23 cellular contexts compared by ENCODE assay signal in the genomic region with DNA sequence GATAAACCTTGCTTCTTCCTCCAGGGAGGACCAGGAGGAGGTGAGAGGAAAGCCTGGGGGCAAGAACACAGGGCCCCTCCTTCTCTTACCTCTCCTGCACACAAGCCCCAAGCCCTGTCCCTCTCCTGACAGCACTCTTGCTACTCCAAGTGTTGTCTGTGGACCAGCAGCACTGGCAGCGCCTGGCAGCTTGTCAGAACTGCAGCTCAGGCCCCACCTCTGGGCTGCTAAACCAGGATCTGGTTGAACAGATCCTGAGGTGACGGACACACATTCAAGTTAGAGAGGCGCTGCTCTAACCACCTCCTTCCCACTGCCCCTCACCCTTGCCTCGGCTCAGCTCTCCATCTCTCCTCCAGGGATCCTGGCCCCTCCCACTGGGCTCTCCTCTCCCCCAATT. TPM values are rescaled to one million over a fixed set of nuclear protein-coding genes. Genes with fewer than 3 reads are reported as not detected.
"Had no signal": no experiment of that assay in that cellular context is flagged by ENCODE, and none has a peak within 500 bp of the region (broad histone marks: within the 10 kb centered on the region; RNA-seq: fewer than 3 reads in every experiment).

No MANE protein-coding gene starts in this region.

- ATAC-seq: natural killer cell, right lobe of liver had no signal

- H3K36me3 Mint-ChIP-seq: immature natural killer cell, naive B cell, natural killer cell, type B pancreatic cell had no signal

- H3K4me1 Mint-ChIP-seq: immature natural killer cell, mesothelial cell of epicardium, natural killer cell had no signal

- H3K27ac Mint-ChIP-seq: immature natural killer cell; mesothelial cell of epicardium; natural killer cell; stimulated activated naive CD8-positive, alpha-beta T cell treated with anti-CD3 and anti-CD28 coated beads, Interleukin-15, Interleukin-2, amounts not matched to agents 100 ng/mL and 50 ng/mL, for 24 hours; type B pancreatic cell had no signal

- H3K4me3 Mint-ChIP-seq: immature natural killer cell; mesothelial cell of epicardium; natural killer cell; stimulated activated naive CD8-positive, alpha-beta T cell treated with anti-CD3 and anti-CD28 coated beads, Interleukin-15, Interleukin-2, amounts not matched to agents 100 ng/mL and 50 ng/mL, for 24 hours; type B pancreatic cell had no signal

- H3K27me3 Mint-ChIP-seq: type B pancreatic cell had no signal

- DNase-seq: hypothalamus; immature natural killer cell; kidney; left ventricle myocardium inferior; mesendoderm; naive B cell; natural killer cell; occipital lobe; right lobe of liver; stimulated activated CD4-positive, alpha-beta T cell treated with anti-CD3 and anti-CD28 coated beads, Interleukin-1b, Interleukin-23, amount 100 ng/mL, for 48 hours; stimulated activated CD4-positive, alpha-beta T cell treated with anti-CD3 and anti-CD28 coated beads, Interleukin-2, amount 100 ng/mL, for 48 hours; stimulated activated CD4-positive, alpha-beta T cell treated with anti-CD3 and anti-CD28 coated beads, Interleukin-4, amount 100 ng/mL, for 4 hours; stimulated activated naive CD4-positive, alpha-beta T cell; uterus had no signal

- H3K27ac ChIP-seq: heart left ventricle, left ventricle myocardium inferior, neutrophil, parathyroid adenoma, right atrium auricular region, right lobe of liver, tibial nerve, uterus had no signal

- H3K9me3 Mint-ChIP-seq: mesothelial cell of epicardium; naive B cell; natural killer cell; stimulated activated naive CD8-positive, alpha-beta T cell treated with anti-CD3 and anti-CD28 coated beads, Interleukin-15, Interleukin-2, amounts not matched to agents 100 ng/mL and 50 ng/mL, for 24 hours; type B pancreatic cell had no signal

RNA-seq across cellular contexts. Expression of gene SRCIN1, which starts 56.5 kb away (rescaled TPM):
- total RNA-seq: mononuclear cell had no signal
